11 cellular contexts compared by ENCODE assay signal in the genomic region with DNA sequence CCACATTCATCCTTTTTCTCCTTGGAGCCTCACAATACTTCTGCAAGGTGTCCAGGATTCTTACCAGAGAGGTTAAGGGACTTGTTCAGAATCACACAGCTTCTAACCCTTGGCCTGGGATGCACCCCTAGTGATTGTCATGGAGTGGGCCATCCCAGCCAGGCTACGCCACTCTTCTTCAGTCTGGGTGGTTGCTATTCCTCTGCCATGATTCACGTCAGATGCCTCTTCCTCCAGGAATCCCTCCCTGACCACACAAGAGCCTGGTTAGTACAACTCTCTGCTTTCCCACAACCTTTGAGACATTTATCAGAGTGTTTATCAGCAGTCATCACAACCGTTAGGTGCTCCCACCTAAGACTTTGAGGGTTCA.
DNase-seq lines count a peak whose midpoint lies in the region; ATAC-seq and TF ChIP-seq lines count a peak whose summit lies in the region.
"Had no signal": no experiment of that assay in that cellular context is flagged by ENCODE, and none has a peak within 500 bp of the region (broad histone marks: within the 10 kb centered on the region; RNA-seq: fewer than 3 reads in every experiment).

No MANE protein-coding gene starts in this region.

- DNase-seq in H4 (ENCODE audit: low spot score) (peak; percentile 40), SK-N-SH (no peak), fibroblast of pulmonary artery (ENCODE audit: low read depth) (peak; percentile 31), spleen (peak; percentile 18), NCI-H1694 (lab: John Stamatoyannopoulos, UW) (no peak)
- no peak for DNase-seq in effector CD4-positive, alpha-beta T cell
- DNase-seq: activated naive CD8-positive, alpha-beta T cell treated with anti-CD3 and anti-CD28 coated beads, Interleukin-2, amount 50 U/mL, for 24 hours; left ventricle myocardium inferior; NCI-H2171; testis had no signal

- peak overlapping the region; percentile 13; the same call in 1 of the 2 replicates for H3K9ac ChIP-seq in SK-N-SH

- intact Hi-C loops in spleen (cut with DNase I; ENCODE audit: low total_unique reads), result no loop called here

- POLR2A ChIA-PET in SK-N-SH (lab: Yijun Ruan, JAX), result no interaction called here

- peak overlapping the region; percentile 48; the same call in 1 of the 2 replicates for H3K4me2 ChIP-seq in SK-N-SH

- TF ChIP-seq EP300 in SK-N-SH (IDR thresholded peaks at IDR 0.05; ENCODE audit: borderline replicate concordance in 1 of 2, low read depth in 1 of 2, low read length in 1 of 2), result no peak

- H3K79me2 ChIP-seq in SK-N-SH (ENCODE audit: insufficient read depth), result peaks cover 3% of the 10 kb centered on the region; the same call in 1 of the 2 replicates

- H3K36me3 ChIP-seq in SK-N-SH (replicated peaks in 1 of 2; ENCODE audit: control insufficient read depth in 1 of 2, insufficient read depth in 2 of 2, low read length in 1 of 2) (no peaks in the 10 kb centered on the region), spleen (no peaks in the 10 kb centered on the region)
- H3K36me3 ChIP-seq: left ventricle myocardium inferior had no signal

- H3K27me3 ChIP-seq in SK-N-SH (ENCODE audit: insufficient read depth) (no peaks in the 10 kb centered on the region), spleen (replicated peaks in 1 of 7) (peaks cover 0 to 5% (median 0%) of the 10 kb centered on the region in 7 donors)
- H3K27me3 ChIP-seq: testis had no signal

- peak overlapping the region in 1 of 2 experiments; percentile 90; a peak in 2 of 4 replicates for H3K27ac ChIP-seq in SK-N-SH (ENCODE audit: low read depth in 2 of 2, low read length in 1 of 2)
- H3K27ac ChIP-seq in spleen, result no peak overlapping the region
- H3K27ac ChIP-seq: left ventricle myocardium inferior, testis had no signal

- no peaks in the 10 kb centered on the region for H4K20me1 ChIP-seq in SK-N-SH (ENCODE audit: insufficient read depth)

- TF ChIP-seq CTCF in SK-N-SH (IDR thresholded peaks at IDR 0.05) (no peak), fibroblast of pulmonary artery (IDR thresholded peaks at IDR 0.05; ENCODE audit: low read length, missing control alignments) (no peak), spleen (IDR thresholded peaks at IDR 0.05 in 8 of 11, conservative IDR thresholded peaks at IDR 0.05 in 3 of 11) (no peak)

- 0 out of 4 replicates have a peak overlapping the region, but pooled peaks of 1 of the 2 experiments have one; percentile 2 for H3K4me3 ChIP-seq in SK-N-SH (ENCODE audit: low read depth in 2 of 2, low read length in 1 of 2)
- no peak overlapping the region for H3K4me3 ChIP-seq in fibroblast of pulmonary artery (replicated peaks; ENCODE audit: low read depth, low read length)
- H3K4me3 ChIP-seq in spleen, result no peak overlapping the region
- H3K4me3 ChIP-seq: left ventricle myocardium inferior, testis had no signal

- CTCF ChIA-PET in SK-N-SH (lab: Yijun Ruan, JAX), result interaction anchor here (1.1 kb wide), 1 partner anchor 673 kb away, joined by 3 read pairs; no protein-coding TSS in a partner anchor

- H3K4me1 ChIP-seq in SK-N-SH (ENCODE audit: control insufficient read depth in 1 of 2, insufficient read depth in 2 of 2, low read depth in 1 of 2, low read length in 1 of 2) (peaks cover 19 to 32% of the 10 kb centered on the region in 2 experiments), spleen (no peaks in the 10 kb centered on the region)

- H3K9me3 ChIP-seq in SK-N-SH (no peaks in the 10 kb centered on the region), spleen (no peaks in the 10 kb centered on the region)
- H3K9me3 ChIP-seq: left ventricle myocardium inferior, testis had no signal

- no peak for TF ChIP-seq RAD21 in SK-N-SH (IDR thresholded peaks at IDR 0.05; ENCODE audit: low read length)

- ATAC-seq in HG03460 (IDR thresholded peaks at IDR 0.05; ENCODE audit: unreplicated experiment), result no peak

- TF ChIP-seq POLR2A in spleen (IDR thresholded peaks at IDR 0.05), result no peak

- 32% methylated on average over 3 of the region's 3 CpGs for WGBS in SK-N-SH (ENCODE audit: low lambda C conversion rate)
- WGBS in spleen, 5 donors, result 80 to 93% (median 87%) methylated on average over 3 of the region's 3 CpGs

- H2AFZ ChIP-seq in SK-N-SH (ENCODE audit: low read depth), result no peak overlapping the region

- no peaks in the 10 kb centered on the region for H3K9me2 ChIP-seq in SK-N-SH

- peaks cover 19% of the 10 kb centered on the region for H3F3A ChIP-seq in SK-N-SH (replicated peaks; ENCODE audit: insufficient read depth)

TF ChIP-seq in SK-N-SH, 30 proteins besides CTCF, POLR2A, EP300 and RAD21:
- TF ChIP-seq REST (IDR thresholded peaks at IDR 0.05; ENCODE audit: low read depth, low read length) (no peak), FOSL2 (IDR thresholded peaks at IDR 0.05; ENCODE audit: borderline replicate concordance, low read depth) (peak; percentile 10; the same call in 1 of the 2 replicates), TCF12 (IDR thresholded peaks at IDR 0.05) (peak; percentile 59)
- TF ChIP-seq, protein P1, sequence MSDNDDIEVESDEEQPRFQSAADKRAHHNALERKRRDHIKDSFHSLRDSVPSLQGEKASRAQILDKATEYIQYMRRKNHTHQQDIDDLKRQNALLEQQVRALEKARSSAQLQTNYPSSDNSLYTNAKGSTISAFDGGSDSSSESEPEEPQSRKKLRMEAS (IDR thresholded peaks at IDR 0.05; ENCODE audit: low read depth), result no peak

Comparison
In these comparisons a context has a peak if more than half of its experiments do, and no peak if none do; other contexts are left out.
1. DNase-seq: peak in H4 (single experiment), fibroblast of pulmonary artery (single experiment) and spleen (single experiment); none in SK-N-SH (single experiment), NCI-H1694 (single experiment) and effector CD4-positive, alpha-beta T cell (single experiment).